In genomic region chr13:60288569-60288968, GRCh38 we compare ENCODE assay signal across 15 cellular contexts.
"Had no signal": no experiment of that assay in that cellular context is flagged by ENCODE, and none has a peak within 500 bp of the region (broad histone marks: within the 10 kb centered on the region; RNA-seq: fewer than 3 reads in every experiment).

No MANE protein-coding gene starts in this region.

- DNase-seq: KBM-7, MV-4-11, NCI-H1048, NCI-H1105 treated with DMSO at 0.1 percent for 48 hours, NCI-H1417 treated with DMSO at 0.1 percent for 48 hours, NCI-H1694, NCI-H2029 treated with DMSO at 0.1 percent for 48 hours, NCI-H2107, NCI-H2171 treated with DMSO at 0.1 percent for 48 hours, NCI-H446, NCI-H510A, NCI-H524 treated with DMSO at 0.1 percent for 48 hours, Right ventricle myocardium superior, RPMI8226, SIG-M5 had no signal
